ENCODE assay signal across 29 cellular contexts in genomic region chr20:53057579-53057978, GRCh38.
"Had no signal": no experiment of that assay in that cellular context is flagged by ENCODE, and none has a peak within 500 bp of the region (broad histone marks: within the 10 kb centered on the region; RNA-seq: fewer than 3 reads in every experiment).

No MANE protein-coding gene starts in this region.

- DNase-seq: naive thymus-derived CD4-positive, alpha-beta T cell; natural killer cell; occipital lobe; ovary; posterior cingulate gyrus; psoas muscle; right cardiac atrium; sigmoid colon; spleen; stimulated activated CD4-positive, alpha-beta T cell treated with anti-CD3 and anti-CD28 coated beads, Interleukin-12 subunit alpha, Interleukin-12 subunit beta, amount 100 ng/mL, for 4 hours; stimulated activated CD4-positive, alpha-beta T cell treated with anti-CD3 and anti-CD28 coated beads, Interleukin-1b, Interleukin-23, amount 100 ng/mL, for 48 hours; stimulated activated CD4-positive, alpha-beta T cell treated with anti-CD3 and anti-CD28 coated beads, Interleukin-4, amount 100 ng/mL, for 1 hour; stimulated activated CD4-positive, alpha-beta T cell treated with anti-CD3 and anti-CD28 coated beads, Interleukin-4, amount 100 ng/mL, for 4 hours; stimulated activated CD8-positive, alpha-beta memory T cell treated with anti-CD3 and anti-CD28 coated beads, Interleukin-4, amount 100 ng/mL, for 48 hours; stimulated activated naive CD4-positive, alpha-beta T cell; stimulated activated naive CD8-positive, alpha-beta T cell treated with anti-CD3 and anti-CD28 coated beads, Interleukin-15, amount 100 ng/mL, for 72 hours; stimulated activated naive CD8-positive, alpha-beta T cell treated with anti-CD3 and anti-CD28 coated beads, Interleukin-15, Interleukin-2, amounts not matched to agents 100 U/mL and 50 U/mL, for 24 hours; testis; tibial artery; trophoblast cell; upper lobe of left lung had no signal

- H3K9me3 ChIP-seq: ovary, psoas muscle, sigmoid colon, spleen, suprapubic skin, testis, tibial artery, upper lobe of left lung, vagina had no signal

- H3K4me1 Mint-ChIP-seq: natural killer cell; neural progenitor cell; stimulated activated memory B cell treated with anti-CD40 and anti-IgM and Interleukin-4, amounts not matched to agents 10 μg/mL and 1 μg/mL and 100 μg/mL, for 72 hours; stimulated activated naive CD8-positive, alpha-beta T cell treated with anti-CD3 and anti-CD28 coated beads, Interleukin-15, amount 100 ng/mL, for 72 hours had no signal

- H3K27me3 ChIP-seq: neural progenitor cell, ovary, sigmoid colon, spleen, suprapubic skin, testis, tibial artery, upper lobe of left lung, vagina had no signal

- H3K27ac ChIP-seq: neural progenitor cell, ovary, parathyroid adenoma, psoas muscle, sigmoid colon, spleen, suprapubic skin, testis, tibial artery, upper lobe of left lung, vagina had no signal

- H3K27ac Mint-ChIP-seq: natural killer cell; nephron; neural progenitor cell; stimulated activated memory B cell treated with anti-CD40 and anti-IgM and Interleukin-4, amounts not matched to agents 10 μg/mL and 1 μg/mL and 100 μg/mL, for 72 hours; stimulated activated naive CD8-positive, alpha-beta T cell treated with anti-CD3 and anti-CD28 coated beads, Interleukin-15, amount 100 ng/mL, for 72 hours had no signal

- H3K79me2 ChIP-seq: parathyroid adenoma had no signal

- H3K4me1 ChIP-seq: neural progenitor cell, parathyroid adenoma, psoas muscle, sigmoid colon, spleen, suprapubic skin, testis, tibial artery, upper lobe of left lung, vagina had no signal

- H3K27me3 Mint-ChIP-seq: progenitor cell of endocrine pancreas; stimulated activated memory B cell treated with anti-CD40 and anti-IgM and Interleukin-4, amounts not matched to agents 10 μg/mL and 1 μg/mL and 100 μg/mL, for 72 hours; stimulated activated naive CD8-positive, alpha-beta T cell treated with anti-CD3 and anti-CD28 coated beads, Interleukin-15, amount 100 ng/mL, for 72 hours had no signal

- H3K36me3 ChIP-seq: neural progenitor cell, ovary, sigmoid colon, spleen, suprapubic skin, tibial artery, upper lobe of left lung, vagina had no signal

- H3K36me3 Mint-ChIP-seq: natural killer cell; neural progenitor cell; stimulated activated memory B cell treated with anti-CD40 and anti-IgM and Interleukin-4, amounts not matched to agents 10 μg/mL and 1 μg/mL and 100 μg/mL, for 72 hours had no signal

- H3K9me3 Mint-ChIP-seq: natural killer cell; stimulated activated memory B cell treated with anti-CD40 and anti-IgM and Interleukin-4, amounts not matched to agents 10 μg/mL and 1 μg/mL and 100 μg/mL, for 72 hours; stimulated activated naive CD8-positive, alpha-beta T cell treated with anti-CD3 and anti-CD28 coated beads, Interleukin-15, amount 100 ng/mL, for 72 hours had no signal

- H3K4me2 ChIP-seq: neural progenitor cell, smooth muscle cell had no signal

- H3K9ac ChIP-seq: neural progenitor cell, parathyroid adenoma had no signal

- H2AFZ ChIP-seq: neural progenitor cell, parathyroid adenoma had no signal

- H3K4me3 Mint-ChIP-seq: naive thymus-derived CD4-positive, alpha-beta T cell; natural killer cell; nephron; neural progenitor cell; stimulated activated memory B cell treated with anti-CD40 and anti-IgM and Interleukin-4, amounts not matched to agents 10 μg/mL and 1 μg/mL and 100 μg/mL, for 72 hours; stimulated activated naive CD8-positive, alpha-beta T cell treated with anti-CD3 and anti-CD28 coated beads, Interleukin-15, amount 100 ng/mL, for 72 hours had no signal

- ATAC-seq: naive thymus-derived CD4-positive, alpha-beta T cell; natural killer cell; psoas muscle; right cardiac atrium; stimulated activated memory B cell treated with anti-CD40 and anti-IgM and Interleukin-4, amounts not matched to agents 10 μg/mL and 1 μg/mL and 100 μg/mL, for 72 hours; stimulated activated naive CD8-positive, alpha-beta T cell treated with anti-CD3 and anti-CD28 coated beads, Interleukin-15, amount 100 ng/mL, for 72 hours; stimulated activated naive CD8-positive, alpha-beta T cell treated with anti-CD3 and anti-CD28 coated beads, Interleukin-15, Interleukin-2, amounts not matched to agents 100 U/mL and 50 U/mL, for 24 hours had no signal

- H3K4me3 ChIP-seq: neural progenitor cell, ovary, psoas muscle, sigmoid colon, smooth muscle cell, spleen, suprapubic skin, testis, tibial artery, upper lobe of left lung, vagina had no signal
